ENCODE assay signal across 8 cellular contexts in the genomic region with DNA sequence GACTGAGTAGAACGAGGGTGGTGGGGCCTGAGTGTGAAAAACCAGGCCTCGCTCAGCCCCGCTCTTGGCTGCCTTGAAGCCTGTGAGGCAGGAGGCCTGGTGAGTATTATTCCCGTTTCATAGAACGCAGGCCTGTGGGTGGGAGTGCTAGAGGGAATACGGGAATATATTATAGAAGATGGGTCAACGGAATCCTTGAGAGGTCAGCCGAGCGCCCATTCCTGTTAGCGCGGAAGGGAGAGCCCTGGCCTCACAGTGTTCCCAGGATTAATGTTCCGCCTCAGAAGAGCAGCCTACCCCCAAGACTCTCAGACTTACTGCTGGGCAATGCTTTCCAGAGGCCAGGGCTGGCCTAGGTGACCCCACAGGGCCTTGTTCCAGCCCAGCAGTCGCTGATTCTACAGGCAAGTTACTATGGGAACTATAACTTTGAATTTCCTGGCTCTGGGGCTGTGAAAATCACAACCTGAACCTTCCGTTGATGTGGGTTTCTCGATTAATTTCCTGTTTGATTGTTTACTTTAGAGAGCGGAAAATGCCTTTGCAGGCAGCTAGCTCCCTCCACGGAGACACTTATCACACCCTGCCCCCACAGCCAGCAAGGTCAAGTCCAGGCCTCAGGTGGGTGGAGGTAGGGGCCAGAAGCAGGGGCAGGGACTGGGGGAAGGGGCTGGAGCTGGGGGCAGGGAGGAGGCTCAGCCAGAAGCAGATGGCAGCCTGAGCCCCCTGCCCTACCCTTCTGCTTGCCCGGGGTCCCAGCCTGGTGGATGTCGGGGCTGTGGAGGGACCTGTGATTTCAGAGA.
DNase-seq lines count a peak whose midpoint lies in the region; ATAC-seq and TF ChIP-seq lines count a peak whose summit lies in the region.

No MANE protein-coding gene starts in this region.

- DNase-seq in CD4-positive, alpha-beta T cell: peak in 9 of 10 experiments; percentile 27 to 57 (median 36)
- DNase-seq in T-helper 22 cell (ENCODE audit: low read depth): peak; percentile 20
- DNase-seq in HuH-7.5 (ENCODE audit: low spot score): no peak
- DNase-seq in NCI-H748 (lab: John Stamatoyannopoulos, UW; ENCODE audit: unreplicated experiment): no peak
- no peak for DNase-seq in GF-D8 (lab: John Stamatoyannopoulos, UW)
- DNase-seq in NCI-H774 (lab: John Stamatoyannopoulos, UW): no peak

- H3K27me3 Mint-ChIP-seq in CD4-positive, alpha-beta T cell: no peaks in the 10 kb centered on the region

- POLR2A ChIA-PET in CD4-positive, alpha-beta T cell (lab: Charles Lee): interaction anchor here (0.8 to 3.0 kb wide), 8 partner anchors 8 to 113 kb away, joined by 3 to 16 read pairs (median 6); no protein-coding TSS in a partner anchor

- H2AFZ ChIP-seq in neuron (ENCODE audit: low read depth, low read length): no peak overlapping the region

- intact Hi-C loops in CD4-positive, alpha-beta T cell (cut with DNase I, micrococcal nuclease): loop anchor here (1.0 to 5.0 kb wide), 4 partner anchors 8 to 110 kb away; partner anchors contain the start of gene SMAD7 (in 1 of the 2)

- H3K9me3 Mint-ChIP-seq in CD4-positive, alpha-beta T cell: no peaks in the 10 kb centered on the region

- H3K4me3 Mint-ChIP-seq in CD4-positive, alpha-beta T cell: peak overlapping the region; percentile 40

- H3K27me3 ChIP-seq in CD4-positive, alpha-beta T cell (ENCODE audit: control insufficient read depth, insufficient read depth, low read length): no peaks in the 10 kb centered on the region
- H3K27me3 ChIP-seq in duodenal mucosa (ENCODE audit: control insufficient read depth in 1 of 2, insufficient read depth in 2 of 2, low read length in 2 of 2): no peaks in the 10 kb centered on the region
- no peaks in the 10 kb centered on the region for H3K27me3 ChIP-seq in neuron (ENCODE audit: insufficient read depth, low read length)

- H3K9ac ChIP-seq in duodenal mucosa (ENCODE audit: low read depth in 1 of 2, low read length in 2 of 2): no peak overlapping the region

- peak; percentile 87 for ATAC-seq in CD4-positive, alpha-beta T cell (ENCODE audit: poor library complexity)

- H3K27ac Mint-ChIP-seq in CD4-positive, alpha-beta T cell: peak overlapping the region; percentile 92

- no peaks in the 10 kb centered on the region for H3K36me3 Mint-ChIP-seq in CD4-positive, alpha-beta T cell (ENCODE audit: low read depth)

- CTCF ChIA-PET in CD4-positive, alpha-beta T cell (lab: Charles Lee): interaction anchor here (1.3 to 1.6 kb wide), 2 partner anchors 29 to 141 kb away, joined by 3 read pairs; no protein-coding TSS in a partner anchor

- no peaks in the 10 kb centered on the region for H3K36me3 ChIP-seq in duodenal mucosa (ENCODE audit: control insufficient read depth in 1 of 2, insufficient read depth in 2 of 2, low read length in 2 of 2)
- no peaks in the 10 kb centered on the region for H3K36me3 ChIP-seq in neuron (ENCODE audit: insufficient read depth, low read length)

- no peak for TF ChIP-seq CTCF in CD4-positive, alpha-beta T cell (IDR thresholded peaks at IDR 0.05)

- H3K4me3 ChIP-seq in duodenal mucosa (ENCODE audit: low read depth in 1 of 2, low read length in 2 of 2): no peak overlapping the region
- peak overlapping the region; percentile 42 for H3K4me3 ChIP-seq in neuron (ENCODE audit: low read length)

- peaks cover 88% of the 10 kb centered on the region for H3K4me1 Mint-ChIP-seq in CD4-positive, alpha-beta T cell (ENCODE audit: low read depth)

- peaks cover 21 to 33% of the 10 kb centered on the region in 2 donors for H3K4me1 ChIP-seq in duodenal mucosa (ENCODE audit: control insufficient read depth in 1 of 2, insufficient read depth in 2 of 2, low read length in 2 of 2)
- peaks cover 25% of the 10 kb centered on the region for H3K4me1 ChIP-seq in neuron (ENCODE audit: insufficient read depth, low read length)

- no peaks in the 10 kb centered on the region for H3K9me3 ChIP-seq in CD4-positive, alpha-beta T cell (ENCODE audit: control insufficient read depth, low read length)
- no peaks in the 10 kb centered on the region for H3K9me3 ChIP-seq in duodenal mucosa (ENCODE audit: control insufficient read depth in 1 of 2, low read length in 2 of 2)
- no peaks in the 10 kb centered on the region for H3K9me3 ChIP-seq in neuron (ENCODE audit: low read length)

- H3K27ac ChIP-seq in CD4-positive, alpha-beta T cell (ENCODE audit: low read depth, low read length): peak overlapping the region; percentile 58
- peak overlapping the region; percentile 26 for H3K27ac ChIP-seq in duodenal mucosa (ENCODE audit: low read depth, low read length)

Comparison
In these comparisons a context has a peak if more than half of its experiments do, and no peak if none do; other contexts are left out.
1. DNase-seq: peak in CD4-positive, alpha-beta T cell (9 of 10) and T-helper 22 cell (single experiment); none in HuH-7.5 (single experiment), NCI-H748 (single experiment), GF-D8 (single experiment) and NCI-H774 (single experiment).